ENCODE assay signal across 8 cellular contexts in genomic region chr11:77474509-77475070, GRCh38. TPM values are rescaled to one million over a fixed set of nuclear protein-coding genes. Genes with fewer than 3 reads are reported as not detected.
A peak's percentile ranks its signal among the peaks of the same experiment; 100 is the strongest.
DNase-seq lines count a peak whose midpoint lies in the region; ATAC-seq and TF ChIP-seq lines count a peak whose summit lies in the region.

No MANE protein-coding gene starts in this region.

- H3K36me3 ChIP-seq in BE2C (no peaks in the 10 kb centered on the region), MG63 (no peaks in the 10 kb centered on the region)

- no peak overlapping the region for H3K27ac ChIP-seq in coronary artery

- H3K4me3 ChIP-seq in BE2C (ENCODE audit: low read depth, low read length) (peak overlapping the region; percentile 58), MG63 (peak overlapping the region; percentile 47), coronary artery (peak overlapping the region; percentile 92)

- no peaks in the 10 kb centered on the region for H3K36me3 Mint-ChIP-seq in naive thymus-derived CD8-positive, alpha-beta T cell

- no peak for DNase-seq in BE2C
- no peak for DNase-seq in MG63
- DNase-seq in coronary artery (ENCODE audit: low spot score): no peak
- DNase-seq in naive thymus-derived CD8-positive, alpha-beta T cell: no peak
- DNase-seq in stimulated activated CD4-positive, alpha-beta T cell treated with anti-CD3 and anti-CD28 coated beads, Interleukin-2, amount 100 ng/mL, for 24 hours: no peak
- DNase-seq in dermis blood vessel endothelial cell: no peak
- no peak for DNase-seq in activated CD4-positive, CD25-positive, alpha-beta regulatory T cell (lab: John Stamatoyannopoulos, UW)
- DNase-seq in NCI-H446 (lab: John Stamatoyannopoulos, UW): no peak

- H3K27me3 Mint-ChIP-seq in naive thymus-derived CD8-positive, alpha-beta T cell: peaks cover 0 to 2% (median 0%) of the 10 kb centered on the region in 5 donors

- H3K27me3 ChIP-seq in BE2C (peaks cover 3% of the 10 kb centered on the region; the same call in 1 of the 2 replicates), MG63 (0 out of 2 replicates have a peak, but pooled peaks cover 2% of the 10 kb centered on the region)

- POLR2A ChIA-PET in naive thymus-derived CD8-positive, alpha-beta T cell (lab: Charles Lee): interaction anchor here (1.2 kb wide), 1 partner anchor 63 kb away, joined by 5 read pairs; no protein-coding TSS in a partner anchor

- ATAC-seq in naive thymus-derived CD8-positive, alpha-beta T cell: peak in 1 of 2 donors; percentile 57

- H3K4me1 Mint-ChIP-seq in naive thymus-derived CD8-positive, alpha-beta T cell: peaks cover 14 to 30% (median 23%) of the 10 kb centered on the region in 4 donors

- no peaks in the 10 kb centered on the region for H3K4me1 ChIP-seq in BE2C

- H3K9me3 Mint-ChIP-seq in naive thymus-derived CD8-positive, alpha-beta T cell: no peaks in the 10 kb centered on the region

- H3K27ac Mint-ChIP-seq in naive thymus-derived CD8-positive, alpha-beta T cell: peak overlapping the region; percentile 91 to 100 (median 99)

- TF ChIP-seq CTCF in BE2C (IDR thresholded peaks at IDR 0.05; ENCODE audit: low read depth, low read length): no peak
- TF ChIP-seq CTCF in coronary artery (IDR thresholded peaks at IDR 0.05): no peak

- H3K9me3 ChIP-seq in BE2C: no peaks in the 10 kb centered on the region; the same call in 1 of the 2 replicates
- no peaks in the 10 kb centered on the region for H3K9me3 ChIP-seq in MG63

- peak overlapping the region; percentile 83 to 95 (median 90) for H3K4me3 Mint-ChIP-seq in naive thymus-derived CD8-positive, alpha-beta T cell

RNA-seq across cellular contexts. Expression of gene PAK1, which starts 0.7 kb away (rescaled TPM):
- polyA plus RNA-seq in BE2C (2012; ENCODE audit: insufficient read depth, insufficient read length, low read depth): 11.9 TPM
- total RNA-seq in MG63 (2014; rRNA removed; shearing (Covaris generic); ENCODE audit: low replicate concordance): 31.3 and 35.5 TPM in 2 replicates
- 10 to 100 TPM; 24.4 to 28.9 TPM for total RNA-seq in naive thymus-derived CD8-positive, alpha-beta T cell
- polyA plus RNA-seq in naive thymus-derived CD8-positive, alpha-beta T cell: 10 to 100 TPM; 17.2 to 24.2 (median 21.6) TPM
- total RNA-seq in dermis blood vessel endothelial cell: 0.19 and 0.51 TPM in 2 replicates

Comparison
In these comparisons a context has a peak if more than half of its experiments do, and no peak if none do; other contexts are left out.
1. RNA of gene PAK1, which starts 0.7 kb away (total RNA-seq): 31.3 to 35.5 TPM in MG63 and 24.4 to 28.9 TPM in naive thymus-derived CD8-positive, alpha-beta T cell; 0.19 to 0.51 TPM in dermis blood vessel endothelial cell; every median in the first group is over 10 times any median in the second.
2. Peak in every context shown above with its lines, with median percentiles within 50 percentile points of each other: H3K4me3 ChIP-seq.